In the genomic region with DNA sequence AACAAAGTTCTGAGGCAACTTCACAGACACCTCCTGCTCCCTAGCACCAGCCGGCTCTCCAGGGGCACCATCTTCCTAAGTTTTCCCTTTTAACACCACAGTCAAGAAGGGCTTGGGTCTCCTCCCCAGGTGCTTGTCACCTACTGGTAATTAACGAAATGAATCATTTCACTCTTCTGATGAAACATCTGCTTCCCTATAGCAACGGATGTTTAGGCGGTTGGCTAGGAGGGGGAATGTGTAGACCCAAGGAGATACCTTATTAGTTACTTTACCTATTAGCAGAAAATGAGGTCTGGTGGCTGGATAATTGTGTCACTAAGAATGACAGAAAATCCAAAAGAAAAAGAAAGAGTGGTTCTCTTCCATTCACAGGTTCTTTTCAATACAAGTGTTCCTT, we compare ENCODE assay signal across 21 cellular contexts. TPM values are rescaled to one million over a fixed set of nuclear protein-coding genes. Genes with fewer than 3 reads are reported as not detected.
DNase-seq lines count a peak whose midpoint lies in the region; ATAC-seq lines count a peak whose summit lies in the region.
"Had no signal": no experiment of that assay in that cellular context is flagged by ENCODE, and none has a peak within 500 bp of the region (broad histone marks: within the 10 kb centered on the region; RNA-seq: fewer than 3 reads in every experiment).

No MANE protein-coding gene starts in this region.

- no peak overlapping the region for H2AFZ ChIP-seq in Karpas-422 (ENCODE audit: low read length)
- H2AFZ ChIP-seq: GM23248 had no signal

- H3K27ac ChIP-seq in SK-N-MC = peak overlapping the region; percentile 9; the same call in 1 of the 2 replicates
- no peak overlapping the region for H3K27ac ChIP-seq in Karpas-422 (ENCODE audit: low read length)
- H3K27ac ChIP-seq: GM23248, Peyer's patch had no signal

- no peak overlapping the region for H3K4me2 ChIP-seq in Karpas-422 (ENCODE audit: low read depth, low read length, poor library complexity, severe bottlenecking)

- no peaks in the 10 kb centered on the region for H3K9me2 ChIP-seq in Karpas-422 (replicated peaks; ENCODE audit: insufficient read depth, low read length)

- H3K9ac ChIP-seq in SK-N-MC (ENCODE audit: insufficient read length) (no peak overlapping the region), Karpas-422 (ENCODE audit: low read length) (no peak overlapping the region)
- H3K9ac ChIP-seq: GM23248 had no signal

- ATAC-seq in HG03520 (IDR thresholded peaks at IDR 0.05; ENCODE audit: unreplicated experiment) (peak; percentile 35), GM21529 (IDR thresholded peaks at IDR 0.05; ENCODE audit: unreplicated experiment) (no peak)

- no peaks in the 10 kb centered on the region for H3K9me3 ChIP-seq in SK-N-MC (ENCODE audit: low read depth, low read length)
- no peaks in the 10 kb centered on the region for H3K9me3 ChIP-seq in Karpas-422 (ENCODE audit: low read length)
- H3K9me3 ChIP-seq: Peyer's patch had no signal

- H4K20me1 ChIP-seq in Karpas-422 (ENCODE audit: insufficient read depth, low read depth, low read length) = no peaks in the 10 kb centered on the region

- H3K4me1 ChIP-seq in Karpas-422 (ENCODE audit: low read length) = no peaks in the 10 kb centered on the region
- H3K4me1 ChIP-seq: Peyer's patch had no signal

- H3K27me3 ChIP-seq in Karpas-422 (ENCODE audit: low read length) = no peaks in the 10 kb centered on the region
- H3K27me3 ChIP-seq: Peyer's patch had no signal

- DNase-seq in NCI-H1436 (lab: John Stamatoyannopoulos, UW) = peak; percentile 33
- DNase-seq in NCI-H1436 treated with DMSO at 0.1 percent for 48 hours (lab: John Stamatoyannopoulos, UW) = no peak
- peak; percentile 31 to 80 for DNase-seq in NCI-H524 (lab: John Stamatoyannopoulos, UW)
- DNase-seq in SK-N-MC (ENCODE audit: low read depth, low spot score) = no peak
- DNase-seq in Karpas-422 = no peak
- no peak for DNase-seq in activated CD4-positive, CD25-positive, alpha-beta regulatory T cell treated with anti-CD3 and anti-CD28 coated beads, Interleukin-2, amount 50 U/mL, for 72 hours
- DNase-seq: 8988T, GDM1, GM23248, HCEC 1CT, MM.1S, NCI-H1092 treated with DMSO at 0.1 percent for 48 hours, NCI-H2029, NCI-H526, Peyer's patch, SW 1271, T-helper 2 cell had no signal

- H3K4me3 ChIP-seq in SK-N-MC = no peak overlapping the region
- H3K4me3 ChIP-seq in Karpas-422 (ENCODE audit: low read length) = no peak overlapping the region
- H3K4me3 ChIP-seq: GM23248, Peyer's patch had no signal

- H3K36me3 ChIP-seq in SK-N-MC (ENCODE audit: insufficient read depth, low read length) (no peaks in the 10 kb centered on the region), Karpas-422 (ENCODE audit: insufficient read depth, low read length) (no peaks in the 10 kb centered on the region)
- H3K36me3 ChIP-seq: Peyer's patch had no signal

- no peaks in the 10 kb centered on the region for H3K79me2 ChIP-seq in Karpas-422 (ENCODE audit: low read length)

RNA-seq across cellular contexts. Expression of gene FABP7, which starts 46.3 kb away (rescaled TPM):
- not detected in 2 replicates for total RNA-seq in Karpas-422 (2014; rRNA removed; shearing (Covaris generic); ENCODE audit: low replicate concordance)
- total RNA-seq: Daoy, GM23248, LHCN-M2, Peyer's patch had no signal

RNA-seq across cellular contexts. Expression of gene SMPDL3A, which starts 55.8 kb away (rescaled TPM):
- not detected in 2 replicates for total RNA-seq in Karpas-422 (2014; rRNA removed; shearing (Covaris generic); ENCODE audit: low replicate concordance)

Comparison
In these comparisons a context has a peak if more than half of its experiments do, and no peak if none do; other contexts are left out.
1. DNase-seq: peak in NCI-H1436 (single experiment) and NCI-H524 (2 of 2); none in NCI-H1436 treated with DMSO at 0.1 percent for 48 hours (single experiment), SK-N-MC (single experiment), Karpas-422 (single experiment) and activated CD4-positive, CD25-positive, alpha-beta regulatory T cell treated with anti-CD3 and anti-CD28 coated beads, Interleukin-2, amount 50 U/mL, for 72 hours (single experiment).